ENCODE assay signal across 18 cellular contexts in genomic region chr17:40295471-40296457, GRCh38. TPM values are rescaled to one million over a fixed set of nuclear protein-coding genes. Genes with fewer than 3 reads are reported as not detected.
DNase-seq lines count a peak whose midpoint lies in the region; ATAC-seq and TF ChIP-seq lines count a peak whose summit lies in the region.
"Had no signal": no experiment of that assay in that cellular context is flagged by ENCODE, and none has a peak within 500 bp of the region (broad histone marks: within the 10 kb centered on the region; RNA-seq: fewer than 3 reads in every experiment).

No MANE protein-coding gene starts in this region.

- H3K4me1 Mint-ChIP-seq in natural killer cell treated with Interleukin-12 subunit alpha and Interleukin-12 subunit beta and Interleukin-15 and Interleukin-18, amount 100 ng/mL, for 72 hours (ENCODE audit: low read depth in 2 of 2), result peaks cover 6 to 9% of the 10 kb centered on the region in 2 donors
- H3K4me1 Mint-ChIP-seq in natural killer cell (no peaks in the 10 kb centered on the region), neural progenitor cell (peaks cover 13% of the 10 kb centered on the region)
- H3K4me1 Mint-ChIP-seq in activated CD8-positive, alpha-beta T cell treated with anti-CD3 and anti-CD28 coated beads for 36 hours (ENCODE audit: low read depth), result peaks cover 19% of the 10 kb centered on the region
- H3K4me1 Mint-ChIP-seq: B cell had no signal

- no peak for TF ChIP-seq CTCF in natural killer cell (IDR thresholded peaks at IDR 0.05)
- TF ChIP-seq CTCF in activated CD8-positive, alpha-beta T cell treated with anti-CD3 and anti-CD28 coated beads for 36 hours (IDR thresholded peaks at IDR 0.05), result no peak
- TF ChIP-seq CTCF in neural progenitor cell (IDR thresholded peaks at IDR 0.05), result no peak
- TF ChIP-seq CTCF in PC-9 (conservative IDR thresholded peaks at IDR 0.05), result no peak

- H3K4me3 ChIP-seq in neural progenitor cell (no peak overlapping the region), PC-9 (no peak overlapping the region)
- H3K4me3 ChIP-seq: testis had no signal

- no peaks in the 10 kb centered on the region for H3K9me3 ChIP-seq in neural progenitor cell (ENCODE audit: low read depth)
- no peaks in the 10 kb centered on the region for H3K9me3 ChIP-seq in PC-9 (ENCODE audit: insufficient read depth, low read depth)
- H3K9me3 ChIP-seq: Caco-2, testis had no signal

- peak overlapping the region in 1 of 2 donors; percentile 42 for H3K27ac Mint-ChIP-seq in natural killer cell treated with Interleukin-12 subunit alpha and Interleukin-12 subunit beta and Interleukin-15 and Interleukin-18, amount 100 ng/mL, for 72 hours
- H3K27ac Mint-ChIP-seq in natural killer cell, result no peak overlapping the region
- peak overlapping the region; percentile 3 for H3K27ac Mint-ChIP-seq in activated CD8-positive, alpha-beta T cell treated with anti-CD3 and anti-CD28 coated beads for 36 hours
- no peak overlapping the region for H3K27ac Mint-ChIP-seq in neural progenitor cell
- H3K27ac Mint-ChIP-seq: activated CD4-positive, alpha-beta T cell treated with anti-CD3 and anti-CD28 coated beads, Interleukin-2, amount 10 ng/mL, durations not matched to agents 7 days and 5 days; B cell had no signal

- H3K27ac ChIP-seq in neural progenitor cell (peak overlapping the region; percentile 42), PC-9 (no peak overlapping the region)
- H3K27ac ChIP-seq: testis had no signal

- no peaks in the 10 kb centered on the region for H3K27me3 Mint-ChIP-seq in natural killer cell treated with Interleukin-12 subunit alpha and Interleukin-12 subunit beta and Interleukin-15 and Interleukin-18, amount 100 ng/mL, for 72 hours
- H3K27me3 Mint-ChIP-seq in natural killer cell (ENCODE audit: low read depth in 2 of 2) (no peaks in the 10 kb centered on the region), neural progenitor cell (ENCODE audit: insufficient read depth, low read depth) (no peaks in the 10 kb centered on the region)
- H3K27me3 Mint-ChIP-seq in activated CD8-positive, alpha-beta T cell treated with anti-CD3 and anti-CD28 coated beads for 36 hours, result no peaks in the 10 kb centered on the region
- H3K27me3 Mint-ChIP-seq: activated CD4-positive, alpha-beta T cell treated with anti-CD3 and anti-CD28 coated beads, Interleukin-2, amount 10 ng/mL, durations not matched to agents 7 days and 5 days; B cell had no signal

- no peaks in the 10 kb centered on the region for H3K9me2 ChIP-seq in PC-9 (ENCODE audit: insufficient read depth)

- no peaks in the 10 kb centered on the region for H3K27me3 ChIP-seq in neural progenitor cell
- H3K27me3 ChIP-seq in PC-9 (ENCODE audit: insufficient read depth, low read depth), result no peaks in the 10 kb centered on the region
- H3K27me3 ChIP-seq: testis had no signal

- no peak overlapping the region for H2AFZ ChIP-seq in neural progenitor cell (replicated peaks)
- H2AFZ ChIP-seq in PC-9, result no peak overlapping the region

- intact Hi-C loops in natural killer cell (cut with micrococcal nuclease), result no loop called here
- intact Hi-C loops in activated CD8-positive, alpha-beta T cell treated with anti-CD3 and anti-CD28 coated beads for 36 hours (cut with micrococcal nuclease), result no loop called here
- intact Hi-C loops in PC-9 (cut with micrococcal nuclease; ENCODE audit: unreplicated experiment), result no loop called here

- H3K9ac ChIP-seq in neural progenitor cell, result no peak overlapping the region

- H3K4me2 ChIP-seq in neural progenitor cell (peak overlapping the region; percentile 28), PC-9 (no peak overlapping the region)

- ATAC-seq in natural killer cell treated with Interleukin-12 subunit alpha and Interleukin-12 subunit beta and Interleukin-15 and Interleukin-18, amount 100 ng/mL, for 72 hours, result peak in 1 of 2 donors; percentile 43
- no peak for ATAC-seq in natural killer cell
- ATAC-seq in activated CD8-positive, alpha-beta T cell treated with anti-CD3 and anti-CD28 coated beads for 36 hours, result peak; percentile 58
- ATAC-seq: left colon had no signal

- H3K36me3 Mint-ChIP-seq in natural killer cell treated with Interleukin-12 subunit alpha and Interleukin-12 subunit beta and Interleukin-15 and Interleukin-18, amount 100 ng/mL, for 72 hours, result peaks cover 30% of the 10 kb centered on the region
- H3K36me3 Mint-ChIP-seq in natural killer cell (no peaks in the 10 kb centered on the region), neural progenitor cell (peaks cover 31% of the 10 kb centered on the region)
- peaks cover 63% of the 10 kb centered on the region for H3K36me3 Mint-ChIP-seq in activated CD8-positive, alpha-beta T cell treated with anti-CD3 and anti-CD28 coated beads for 36 hours (ENCODE audit: low read depth)

- peaks cover 16% of the 10 kb centered on the region for H3K36me3 ChIP-seq in neural progenitor cell
- H3K36me3 ChIP-seq in PC-9 (ENCODE audit: low read depth), result peaks cover 23% of the 10 kb centered on the region

- CTCF ChIA-PET in activated CD8-positive, alpha-beta T cell treated with anti-CD3 and anti-CD28 coated beads for 36 hours (lab: Charles Lee), result interaction anchor here (0.6 to 42.0 kb wide), 6 partner anchors 8 to 103 kb away, joined by 3 to 780 read pairs (median 7); partner anchors contain the start of gene CDC6
- CTCF ChIA-PET in PC-9 (lab: Charles Lee), result no interaction called here

- peaks cover 28% of the 10 kb centered on the region for H3K79me2 ChIP-seq in neural progenitor cell (ENCODE audit: low read depth)
- H3K79me2 ChIP-seq in PC-9 (ENCODE audit: low read depth), result peaks cover 7% of the 10 kb centered on the region; the same call in 1 of the 2 replicates

- no peaks in the 10 kb centered on the region for H3K9me3 Mint-ChIP-seq in natural killer cell treated with Interleukin-12 subunit alpha and Interleukin-12 subunit beta and Interleukin-15 and Interleukin-18, amount 100 ng/mL, for 72 hours
- no peaks in the 10 kb centered on the region for H3K9me3 Mint-ChIP-seq in natural killer cell
- no peaks in the 10 kb centered on the region for H3K9me3 Mint-ChIP-seq in activated CD8-positive, alpha-beta T cell treated with anti-CD3 and anti-CD28 coated beads for 36 hours
- H3K9me3 Mint-ChIP-seq in neural progenitor cell, result no peaks in the 10 kb centered on the region
- H3K9me3 Mint-ChIP-seq: activated CD4-positive, alpha-beta T cell treated with anti-CD3 and anti-CD28 coated beads, Interleukin-2, amount 10 ng/mL, durations not matched to agents 7 days and 5 days had no signal

- H4K20me1 ChIP-seq in neural progenitor cell (ENCODE audit: low read depth), result peaks cover 36% of the 10 kb centered on the region
- no peaks in the 10 kb centered on the region; the same call in 1 of the 2 replicates for H4K20me1 ChIP-seq in PC-9 (ENCODE audit: insufficient read depth)

- POLR2A ChIA-PET in activated CD8-positive, alpha-beta T cell treated with anti-CD3 and anti-CD28 coated beads for 36 hours (lab: Charles Lee), result interaction anchor here (0.6 to 11.7 kb wide), 5 partner anchors 9 to 136 kb away, joined by 3 to 184 read pairs (median 3); partner anchors contain the start of gene RARA
- POLR2A ChIA-PET in PC-9 (lab: Charles Lee; ENCODE audit: unreplicated experiment), result no interaction called here

- peak overlapping the region; percentile 20 for H3K4me3 Mint-ChIP-seq in natural killer cell treated with Interleukin-12 subunit alpha and Interleukin-12 subunit beta and Interleukin-15 and Interleukin-18, amount 100 ng/mL, for 72 hours
- no peak overlapping the region for H3K4me3 Mint-ChIP-seq in natural killer cell
- H3K4me3 Mint-ChIP-seq in activated CD8-positive, alpha-beta T cell treated with anti-CD3 and anti-CD28 coated beads for 36 hours, result no peak overlapping the region
- H3K4me3 Mint-ChIP-seq in neural progenitor cell, result no peak overlapping the region
- H3K4me3 Mint-ChIP-seq: activated CD4-positive, alpha-beta T cell treated with anti-CD3 and anti-CD28 coated beads, Interleukin-2, amount 10 ng/mL, durations not matched to agents 7 days and 5 days; B cell had no signal

- DNase-seq in natural killer cell treated with Interleukin-12 subunit alpha and Interleukin-12 subunit beta and Interleukin-15 and Interleukin-18, amount 100 ng/mL, for 72 hours (ENCODE audit: low spot score), result no peak
- no peak for DNase-seq in natural killer cell
- no peak for DNase-seq in activated CD8-positive, alpha-beta T cell treated with anti-CD3 and anti-CD28 coated beads for 36 hours
- DNase-seq in neural progenitor cell (ENCODE audit: low spot score), result no peak
- DNase-seq in NCI-H1436 treated with DMSO at 0.1 percent for 48 hours (lab: John Stamatoyannopoulos, UW), result no peak
- DNase-seq in globus pallidus (ENCODE audit: low spot score), result no peak
- no peak for DNase-seq in PC-9
- DNase-seq: activated CD4-positive, alpha-beta T cell treated with anti-CD3 and anti-CD28 coated beads, Interleukin-2, amount 10 ng/mL, durations not matched to agents 7 days and 5 days; aorta; Caco-2; MM.1S; NCI-H1930; NCI-H524 treated with DMSO at 0.1 percent for 48 hours; occipital lobe; OCI-M1; testis had no signal

- peaks cover 17% of the 10 kb centered on the region for H3K4me1 ChIP-seq in neural progenitor cell
- no peaks in the 10 kb centered on the region for H3K4me1 ChIP-seq in PC-9 (replicated peaks; ENCODE audit: insufficient read depth)
- H3K4me1 ChIP-seq: Caco-2 had no signal

- BruUV-seq in PC-9 (replicated peaks; lab: Mats Ljungman, UMichigan), result no TSS peak

- H3F3A ChIP-seq in neural progenitor cell (ENCODE audit: low read depth) (peaks cover 56% of the 10 kb centered on the region), PC-9 (ENCODE audit: insufficient read depth, low read depth) (peaks cover 50% of the 10 kb centered on the region)

RNA-seq across cellular contexts. Expression of gene CDC6, which starts 8.1 kb away (rescaled TPM):
- 100 to 1,000 TPM in 1 of 2 donors, 10 to 100 TPM in 1; 79.2 to 172 TPM for total RNA-seq in natural killer cell treated with Interleukin-12 subunit alpha and Interleukin-12 subunit beta and Interleukin-15 and Interleukin-18, amount 100 ng/mL, for 72 hours
- 1 to 10 TPM; 3.4 to 4.9 (median 3.8) TPM for total RNA-seq in natural killer cell
- 100 to 1,000 TPM; 110 to 118 TPM for total RNA-seq in activated CD8-positive, alpha-beta T cell treated with anti-CD3 and anti-CD28 coated beads for 36 hours
- total RNA-seq in neural progenitor cell (ENCODE audit: low replicate concordance), result 54.6 and 65.3 TPM in 2 replicates
- 37.8 and 44.9 TPM in 2 replicates for total RNA-seq in PC-9 (2021)

RNA-seq across cellular contexts. Expression of gene RARA, which starts 13.2 kb away (rescaled TPM):
- total RNA-seq in natural killer cell treated with Interleukin-12 subunit alpha and Interleukin-12 subunit beta and Interleukin-15 and Interleukin-18, amount 100 ng/mL, for 72 hours, result 10 to 100 TPM; 26.4 to 37.8 TPM
- total RNA-seq in natural killer cell (10 to 100 TPM; 75.9 to 94.6 (median 79.1) TPM), neural progenitor cell (ENCODE audit: low replicate concordance) (9.0 and 9.4 TPM in 2 replicates), PC-9 (2021) (21.5 and 21.8 TPM in 2 replicates)
- 10 to 100 TPM; 34.7 to 36.2 TPM for total RNA-seq in activated CD8-positive, alpha-beta T cell treated with anti-CD3 and anti-CD28 coated beads for 36 hours
